8 cellular contexts compared by ENCODE assay signal in genomic region chr3:184335661-184336483, GRCh38. TPM values are rescaled to one million over a fixed set of nuclear protein-coding genes. Genes with fewer than 3 reads are reported as not detected.
A peak's percentile ranks its signal among the peaks of the same experiment; 100 is the strongest.
DNase-seq lines count a peak whose midpoint lies in the region; ATAC-seq and TF ChIP-seq lines count a peak whose summit lies in the region.

No MANE protein-coding gene starts in this region.

- peak; percentile 66 for ATAC-seq in HG03103 (IDR thresholded peaks at IDR 0.05; ENCODE audit: low read depth, unreplicated experiment)
- ATAC-seq in right lobe of liver = peak; percentile 79 to 93 (median 82)

- intact Hi-C loops in right lobe of liver (cut with DNase I) = no loop called here

- no peaks in the 10 kb centered on the region for H3K9me3 ChIP-seq in right lobe of liver

- H3K4me3 ChIP-seq in right lobe of liver = peak overlapping the region; percentile 65 to 69 (median 68)

- peak; percentile 89 for DNase-seq in NCI-H1436 (lab: John Stamatoyannopoulos, UW)
- no peak for DNase-seq in NCI-H1436 treated with DMSO at 0.1 percent for 48 hours (lab: John Stamatoyannopoulos, UW)
- peak; percentile 54 to 70 for DNase-seq in NCI-H524 (lab: John Stamatoyannopoulos, UW)
- peak; percentile 84 for DNase-seq in activated CD4-positive, alpha-beta T cell treated with anti-CD3 and anti-CD28 coated beads, Interleukin-2, amount 50 U/mL, for 4 hours
- peak; percentile 88 for DNase-seq in dermis blood vessel endothelial cell
- peak; percentile 90 to 93 (median 92) for DNase-seq in right lobe of liver
- peak; percentile 85 for DNase-seq in stimulated activated CD4-positive, alpha-beta T cell treated with anti-CD3 and anti-CD28 coated beads, Interleukin-4, amount 100 ng/mL, for 24 hours

- H3K27me3 ChIP-seq in right lobe of liver = no peaks in the 10 kb centered on the region

- peak overlapping the region; percentile 70 to 91 (median 75) for H3K27ac ChIP-seq in right lobe of liver

- peaks cover 11 to 43% (median 29%) of the 10 kb centered on the region in 4 donors for H3K36me3 ChIP-seq in right lobe of liver

- TF ChIP-seq CTCF in right lobe of liver (IDR thresholded peaks at IDR 0.05) = no peak

- peaks cover 0 to 6% (median 0%) of the 10 kb centered on the region in 4 donors for H3K4me1 ChIP-seq in right lobe of liver

- TF ChIP-seq POLR2A in right lobe of liver (IDR thresholded peaks at IDR 0.05) = peak; percentile 69

- WGBS in right lobe of liver (ENCODE audit: insufficient coverage, low coverage, low lambda C conversion rate, missing lambda C conversion rate) = 3% methylated on average over 11 of the region's 76 CpGs

RNA-seq across cellular contexts. Expression of gene FAM131A, which starts 1.5 kb away (rescaled TPM):
- 32.9 and 50.5 TPM in 2 replicates for total RNA-seq in dermis blood vessel endothelial cell
- 1 to 10 TPM; 2.4 to 6.5 (median 3.1) TPM for total RNA-seq in right lobe of liver

RNA-seq across cellular contexts. Expression of gene EIF4G1, which starts 21.5 kb away (rescaled TPM):
- total RNA-seq in dermis blood vessel endothelial cell (217 and 574 TPM in 2 replicates), right lobe of liver (100 to 1,000 TPM; 262 to 368 (median 291) TPM)

RNA-seq across cellular contexts. Expression of gene CLCN2, which starts 25.5 kb away (rescaled TPM):
- total RNA-seq in dermis blood vessel endothelial cell (3.2 and 5.4 TPM in 2 replicates), right lobe of liver (1 to 10 TPM; 1.8 to 2.9 (median 2.5) TPM)

RNA-seq across cellular contexts. Expression of gene POLR2H, which starts 25.6 kb away (rescaled TPM):
- 91.2 and 135 TPM in 2 replicates for total RNA-seq in dermis blood vessel endothelial cell
- 10 to 100 TPM; 27.4 to 65.7 (median 35.3) TPM for total RNA-seq in right lobe of liver

RNA-seq across cellular contexts. Expression of gene PSMD2, which starts 36.8 kb away (rescaled TPM):
- 411 and 593 TPM in 2 replicates for total RNA-seq in dermis blood vessel endothelial cell
- 100 to 1,000 TPM in 3 of 6 experiments, 10 to 100 TPM in 3; 85.5 to 153 (median 103) TPM for total RNA-seq in right lobe of liver
